ENCODE assay signal across 12 cellular contexts in genomic region chr10:97532935-97533671, GRCh38. TPM values are rescaled to one million over a fixed set of nuclear protein-coding genes. Genes with fewer than 3 reads are reported as not detected.
A peak's percentile ranks its signal among the peaks of the same experiment; 100 is the strongest.
DNase-seq lines count a peak whose midpoint lies in the region; ATAC-seq and TF ChIP-seq lines count a peak whose summit lies in the region.
"Had no signal": no experiment of that assay in that cellular context is flagged by ENCODE, and none has a peak within 500 bp of the region (broad histone marks: within the 10 kb centered on the region; RNA-seq: fewer than 3 reads in every experiment).

No MANE protein-coding gene starts in this region.

- no peaks in the 10 kb centered on the region for H3K36me3 ChIP-seq in endodermal cell (ENCODE audit: control insufficient read depth, insufficient read depth, low read length)

- peak overlapping the region; percentile 83 for H3K27ac Mint-ChIP-seq in endodermal cell
- H3K27ac Mint-ChIP-seq: activated naive CD4-positive, alpha-beta T cell treated with anti-CD3 and anti-CD28 coated beads, Interleukin-2, amount 50 U/mL, for 72 hours had no signal

- peaks cover 5% of the 10 kb centered on the region for H3K36me3 Mint-ChIP-seq in endodermal cell (ENCODE audit: low read depth)
- H3K36me3 Mint-ChIP-seq: activated naive CD4-positive, alpha-beta T cell treated with anti-CD3 and anti-CD28 coated beads, Interleukin-2, amount 50 U/mL, for 72 hours had no signal

- H3K9me3 Mint-ChIP-seq in endodermal cell: peaks cover 14% of the 10 kb centered on the region
- H3K9me3 Mint-ChIP-seq: activated naive CD4-positive, alpha-beta T cell treated with anti-CD3 and anti-CD28 coated beads, Interleukin-2, amount 50 U/mL, for 72 hours had no signal

- H3K9me3 ChIP-seq in endodermal cell (ENCODE audit: control insufficient read depth, low read length): peaks cover 6% of the 10 kb centered on the region

- H3K27ac ChIP-seq in endodermal cell (ENCODE audit: low read depth, low read length): no peak overlapping the region

- H3K9ac ChIP-seq in endodermal cell (ENCODE audit: extremely low read depth, low read length, poor library complexity, severe bottlenecking): no peak overlapping the region

- DNase-seq in Daoy (ENCODE audit: low read depth): peak; percentile 37
- peak; percentile 18 for DNase-seq in NCI-H2196 treated with DMSO at 0.1 percent for 48 hours (lab: John Stamatoyannopoulos, UW; ENCODE audit: unreplicated experiment)
- peak; percentile 81 for DNase-seq in endodermal cell
- DNase-seq in omental fat pad (ENCODE audit: low spot score): no peak
- DNase-seq in HuH-7.5 (ENCODE audit: low spot score): no peak
- DNase-seq in stimulated activated CD4-positive, alpha-beta T cell treated with anti-CD3 and anti-CD28 coated beads, Interleukin-12 subunit alpha, Interleukin-12 subunit beta, amount 100 ng/mL, for 4 hours: no peak
- DNase-seq in NCI-H187 (lab: John Stamatoyannopoulos, UW): no peak
- DNase-seq: left cardiac atrium, NCI-H1694, retina had no signal

- 60 to 83% methylated on average over 3 to 12 of the region's 12 CpGs for WGBS in endodermal cell (ENCODE audit: insufficient coverage in 1 of 2, insufficient read length in 1 of 2), 2 experiments

- TF ChIP-seq CTCF in endodermal cell (conservative IDR thresholded peaks at IDR 0.05): no peak
- no peak for TF ChIP-seq CTCF in omental fat pad (IDR thresholded peaks at IDR 0.05)

- no peak overlapping the region for H3K4me3 ChIP-seq in endodermal cell (ENCODE audit: low read length)

- no peak overlapping the region for H3K4me3 Mint-ChIP-seq in endodermal cell

- ATAC-seq in omental fat pad (ENCODE audit: low FRiP score): peak; percentile 37
- ATAC-seq in HG03196 (IDR thresholded peaks at IDR 0.05; ENCODE audit: unreplicated experiment): no peak
- ATAC-seq: activated naive CD4-positive, alpha-beta T cell treated with anti-CD3 and anti-CD28 coated beads, Interleukin-2, amount 50 U/mL, for 72 hours; left cardiac atrium had no signal

- H3K4me1 ChIP-seq in endodermal cell (ENCODE audit: control insufficient read depth, insufficient read depth, low read length): no peaks in the 10 kb centered on the region

- peaks cover 9% of the 10 kb centered on the region for H3K4me1 Mint-ChIP-seq in endodermal cell

- no peaks in the 10 kb centered on the region for H3K27me3 ChIP-seq in endodermal cell (ENCODE audit: control insufficient read depth, insufficient read depth, low read length, poor library complexity, severe bottlenecking)

- H3K27me3 Mint-ChIP-seq in endodermal cell (ENCODE audit: insufficient read depth): no peaks in the 10 kb centered on the region

RNA-seq across cellular contexts. Expression of gene UBTD1, which starts 34.4 kb away (rescaled TPM):
- total RNA-seq in Daoy (2014; rRNA removed; shearing (Covaris generic)): 8.2 and 8.3 TPM in 2 replicates
- total RNA-seq in endodermal cell (10 to 100 TPM; 19.1 to 19.3 TPM), omental fat pad (10 to 100 TPM; 15.6 to 22.8 (median 19.2) TPM)
- 11.7 TPM for polyA plus RNA-seq in endodermal cell (2013, experiment 1 of 2)
- polyA plus RNA-seq in endodermal cell (2013, experiment 2 of 2): 12.2 TPM

RNA-seq across cellular contexts. Expression of gene MMS19, which starts 34.9 kb away (rescaled TPM):
- total RNA-seq in Daoy (2014; rRNA removed; shearing (Covaris generic)): 53.3 and 70.5 TPM in 2 replicates
- total RNA-seq in endodermal cell (10 to 100 TPM; 84.2 to 98.8 TPM), omental fat pad (100 to 1,000 TPM in 1 of 4 donors, 10 to 100 TPM in 3; 44.4 to 117 (median 64.7) TPM)
- polyA plus RNA-seq in endodermal cell (2013, experiment 1 of 2): 103 TPM
- polyA plus RNA-seq in endodermal cell (2013, experiment 2 of 2): 84.0 TPM

RNA-seq across cellular contexts. Expression of gene ANKRD2, which starts 39.5 kb away (rescaled TPM):
- total RNA-seq in Daoy (2014; rRNA removed; shearing (Covaris generic)): not detected in 2 replicates
- total RNA-seq in endodermal cell: not detected
- polyA plus RNA-seq in endodermal cell (2013, experiment 1 of 2): not detected
- polyA plus RNA-seq in endodermal cell (2013, experiment 2 of 2): not detected
- total RNA-seq in omental fat pad: 1 to 10 TPM in 1 of 4 donors, not detected in 3; 2.7 TPM

RNA-seq across cellular contexts. Expression of gene HOGA1, which starts 51.1 kb away (rescaled TPM):
- not detected in 2 replicates for total RNA-seq in Daoy (2014; rRNA removed; shearing (Covaris generic))
- total RNA-seq in endodermal cell: 1 to 10 TPM in 1 of 2 donors, under 1 TPM in 1; 0.15 to 1.7 TPM
- polyA plus RNA-seq in endodermal cell (2013, experiment 1 of 2): 1.00 TPM
- polyA plus RNA-seq in endodermal cell (2013, experiment 2 of 2): 0.70 TPM
- 10 to 100 TPM in 1 of 4 donors, 1 to 10 TPM in 3; 3.3 to 11.7 (median 7.6) TPM for total RNA-seq in omental fat pad
- total RNA-seq: activated naive CD4-positive, alpha-beta T cell treated with anti-CD3 and anti-CD28 coated beads, Interleukin-2, amount 50 U/mL, for 72 hours had no signal

RNA-seq across cellular contexts. Expression of gene C10orf62, which starts 56.4 kb away (rescaled TPM):
- not detected in 2 replicates for total RNA-seq in Daoy (2014; rRNA removed; shearing (Covaris generic))
- total RNA-seq in endodermal cell (not detected), omental fat pad (1 to 10 TPM in 1 of 4 donors, under 1 TPM in 1, not detected in 2; 0.88 to 1.2 TPM)
- polyA plus RNA-seq in endodermal cell (2013, experiment 1 of 2): not detected
- polyA plus RNA-seq in endodermal cell (2013, experiment 2 of 2): not detected
- total RNA-seq: activated naive CD4-positive, alpha-beta T cell treated with anti-CD3 and anti-CD28 coated beads, Interleukin-2, amount 50 U/mL, for 72 hours had no signal

Comparison
In these comparisons a context has a peak if more than half of its experiments do, and no peak if none do; other contexts are left out.
1. DNase-seq: peak in Daoy (single experiment), NCI-H2196 treated with DMSO at 0.1 percent for 48 hours (single experiment) and endodermal cell (single experiment); none in omental fat pad (single experiment), HuH-7.5 (single experiment), stimulated activated CD4-positive, alpha-beta T cell treated with anti-CD3 and anti-CD28 coated beads, Interleukin-12 subunit alpha, Interleukin-12 subunit beta, amount 100 ng/mL, for 4 hours (single experiment) and NCI-H187 (0 of 2).